In the genomic region with DNA sequence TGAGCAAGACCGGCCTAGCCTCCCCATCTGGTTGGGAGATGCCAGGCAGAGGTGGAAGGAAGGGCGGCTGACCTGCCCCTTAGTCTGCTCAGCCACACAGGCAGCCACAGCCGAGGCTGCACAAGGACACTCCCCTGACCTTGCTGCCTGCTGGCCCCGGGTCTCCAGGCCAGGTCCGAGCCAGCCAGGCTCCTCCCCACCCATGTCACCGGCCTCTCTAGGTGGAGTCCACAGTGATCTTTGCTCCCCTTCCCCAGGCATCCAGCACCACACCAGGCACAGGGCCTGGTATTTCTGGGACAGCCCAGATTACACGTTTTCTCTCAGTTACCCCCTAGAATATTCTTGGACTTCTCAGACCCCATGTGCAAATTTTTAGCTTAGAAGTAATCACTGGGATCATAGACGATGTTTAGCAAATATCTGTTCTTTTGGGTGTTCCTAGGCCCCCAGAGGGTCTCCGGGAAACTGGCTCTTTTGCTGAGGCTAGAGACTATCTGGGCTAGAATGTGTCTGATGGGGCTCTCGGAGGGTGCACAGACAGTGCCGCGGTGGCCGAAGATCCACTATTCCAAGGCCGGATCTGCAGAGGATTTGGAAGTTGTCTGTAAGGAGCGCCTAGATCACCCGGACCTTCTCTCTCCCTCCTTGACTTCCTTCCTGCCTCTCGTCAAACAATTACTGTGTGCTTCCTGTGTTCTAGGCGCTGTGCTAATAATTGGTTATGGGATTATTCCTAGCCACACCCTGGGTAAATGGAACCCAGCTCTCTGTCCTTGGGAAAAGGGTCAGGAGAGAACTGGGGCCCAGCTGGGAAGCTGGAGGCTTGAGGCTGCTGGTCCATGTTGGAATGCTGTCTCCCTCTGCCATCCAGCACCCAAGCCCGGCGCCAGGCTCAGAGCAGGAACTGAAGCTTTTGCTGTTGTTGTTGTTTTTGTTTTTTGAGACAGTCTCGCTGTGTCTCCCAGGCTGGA, we compare ENCODE assay signal across 9 cellular contexts. TPM values are rescaled to one million over a fixed set of nuclear protein-coding genes. Genes with fewer than 3 reads are reported as not detected.
A peak's percentile ranks its signal among the peaks of the same experiment; 100 is the strongest.
DNase-seq lines count a peak whose midpoint lies in the region; ATAC-seq and TF ChIP-seq lines count a peak whose summit lies in the region.
"Had no signal": no experiment of that assay in that cellular context is flagged by ENCODE, and none has a peak within 500 bp of the region (broad histone marks: within the 10 kb centered on the region; RNA-seq: fewer than 3 reads in every experiment).

No MANE protein-coding gene starts in this region.

- no peak for TF ChIP-seq CTCF in mucosa of descending colon (IDR thresholded peaks at IDR 0.05)
- no peak for TF ChIP-seq CTCF in upper lobe of right lung (IDR thresholded peaks at IDR 0.05)

- intact Hi-C loops in Right ventricle myocardium inferior (cut with DNase I) (no loop called here), left cardiac atrium (cut with DNase I) (no loop called here), mucosa of descending colon (cut with DNase I, micrococcal nuclease) (no loop called here), upper lobe of right lung (cut with DNase I) (no loop called here)

- H3K9me3 ChIP-seq in mucosa of descending colon (no peaks in the 10 kb centered on the region), upper lobe of right lung (no peaks in the 10 kb centered on the region)

- H3K4me1 Mint-ChIP-seq in activated naive CD8-positive, alpha-beta T cell treated with anti-CD3 and anti-CD28 coated beads, Interleukin-2, amount 50 U/mL, for 24 hours = peaks cover 62% of the 10 kb centered on the region

- H3K36me3 Mint-ChIP-seq in activated naive CD8-positive, alpha-beta T cell treated with anti-CD3 and anti-CD28 coated beads, Interleukin-2, amount 50 U/mL, for 24 hours (ENCODE audit: low read depth) = peaks cover 29% of the 10 kb centered on the region

- no peaks in the 10 kb centered on the region for H3K36me3 ChIP-seq in mucosa of descending colon (ENCODE audit: low read depth)
- peaks cover 15% of the 10 kb centered on the region for H3K36me3 ChIP-seq in upper lobe of right lung

- peaks cover 18% of the 10 kb centered on the region for H3K4me1 ChIP-seq in mucosa of descending colon (ENCODE audit: low read depth)
- peaks cover 75% of the 10 kb centered on the region for H3K4me1 ChIP-seq in upper lobe of right lung

- no peak overlapping the region for H3K4me3 Mint-ChIP-seq in activated naive CD8-positive, alpha-beta T cell treated with anti-CD3 and anti-CD28 coated beads, Interleukin-2, amount 50 U/mL, for 24 hours

- H3K4me3 ChIP-seq in mucosa of descending colon (no peak overlapping the region), upper lobe of right lung (no peak overlapping the region)

- H3K27ac ChIP-seq in upper lobe of right lung = peak overlapping the region; percentile 63

- no peaks in the 10 kb centered on the region for H3K9me3 Mint-ChIP-seq in activated naive CD8-positive, alpha-beta T cell treated with anti-CD3 and anti-CD28 coated beads, Interleukin-2, amount 50 U/mL, for 24 hours

- ATAC-seq in Right ventricle myocardium inferior (no peak), left cardiac atrium (no peak), mucosa of descending colon (peak; percentile 35), upper lobe of right lung (no peak)
- ATAC-seq in activated naive CD8-positive, alpha-beta T cell treated with anti-CD3 and anti-CD28 coated beads, Interleukin-2, amount 50 U/mL, for 24 hours = no peak

- DNase-seq in Right ventricle myocardium inferior (ENCODE audit: missing footprints) (peak; percentile 58), left cardiac atrium (no peak), mucosa of descending colon (peak in 1 of 3 donors; percentile 61), upper lobe of right lung (no peak), COR-L47 (lab: John Stamatoyannopoulos, UW) (no peak), superior temporal gyrus (ENCODE audit: extremely low spot score) (no peak)
- DNase-seq in activated naive CD8-positive, alpha-beta T cell treated with anti-CD3 and anti-CD28 coated beads, Interleukin-2, amount 50 U/mL, for 24 hours = no peak
- DNase-seq in stimulated activated CD4-positive, alpha-beta T cell treated with anti-CD3 and anti-CD28 coated beads, Interleukin-1b, Interleukin-23, amount 100 ng/mL, for 48 hours = no peak
- DNase-seq: cerebellar nuclear complex had no signal

- H3K27me3 ChIP-seq in upper lobe of right lung = no peaks in the 10 kb centered on the region

- H3K27me3 Mint-ChIP-seq in activated naive CD8-positive, alpha-beta T cell treated with anti-CD3 and anti-CD28 coated beads, Interleukin-2, amount 50 U/mL, for 24 hours = peaks cover 2% of the 10 kb centered on the region

- peak overlapping the region; percentile 87 for H3K27ac Mint-ChIP-seq in activated naive CD8-positive, alpha-beta T cell treated with anti-CD3 and anti-CD28 coated beads, Interleukin-2, amount 50 U/mL, for 24 hours

RNA-seq across cellular contexts. Expression of gene ODC1, which starts 46.9 kb away (rescaled TPM):
- total RNA-seq in Right ventricle myocardium inferior (37.2 TPM), left cardiac atrium (10 to 100 TPM; 26.7 to 40.5 TPM), mucosa of descending colon (10 to 100 TPM; 32.2 to 60.2 (median 35.7) TPM), upper lobe of right lung (50.9 TPM)
